In the genomic region with DNA sequence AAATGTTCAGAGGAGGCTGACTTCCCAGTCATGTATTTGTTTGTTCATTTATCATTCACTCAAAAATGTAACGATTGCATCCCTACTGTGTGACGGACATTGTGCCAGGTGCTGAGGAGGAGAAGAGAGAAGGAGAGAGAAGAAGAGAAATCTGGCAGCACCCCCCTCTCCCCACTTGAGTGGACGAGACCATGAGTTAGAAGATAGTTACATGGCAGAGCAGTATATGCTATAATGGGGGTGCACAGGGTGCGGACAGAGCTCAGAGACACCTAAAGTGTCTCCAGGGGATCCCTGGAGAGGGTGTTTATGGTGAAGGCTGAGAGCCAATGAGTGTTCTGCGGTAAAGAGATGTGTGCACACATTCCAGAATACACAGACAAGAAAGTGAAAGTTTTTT, we compare ENCODE assay signal across 37 cellular contexts. TPM values are rescaled to one million over a fixed set of nuclear protein-coding genes. Genes with fewer than 3 reads are reported as not detected.
"Had no signal": no experiment of that assay in that cellular context is flagged by ENCODE, and none has a peak within 500 bp of the region (broad histone marks: within the 10 kb centered on the region; RNA-seq: fewer than 3 reads in every experiment).

No MANE protein-coding gene starts in this region.

- H3K27me3 ChIP-seq: MG63 had no signal

- DNase-seq: Karpas-422, Kasumi-1, MG63, MM.1S, MV-4-11, NCI-H1048, NCI-H1092, NCI-H1092 treated with DMSO at 0.1 percent for 48 hours, NCI-H1105, NCI-H1105 treated with DMSO at 0.1 percent for 48 hours, NCI-H1417, NCI-H1417 treated with DMSO at 0.1 percent for 48 hours, NCI-H1436, NCI-H1436 treated with DMSO at 0.1 percent for 48 hours, NCI-H146, NCI-H1694, NCI-H1694 treated with DMSO at 0.1 percent for 48 hours, NCI-H187, NCI-H187 treated with DMSO at 0.1 percent for 48 hours, NCI-H1930, NCI-H2029, NCI-H2029 treated with DMSO at 0.1 percent for 48 hours, NCI-H2081, NCI-H2081 treated with DMSO at 0.1 percent for 48 hours, NCI-H2107, NCI-H2171, NCI-H2171 treated with DMSO at 0.1 percent for 48 hours, NCI-H2227 treated with DMSO at 0.1 percent for 48 hours, NCI-H226, NCI-H345, NCI-H446, NCI-H446 treated with DMSO at 0.1 percent for 48 hours, NCI-H510A, NCI-H510A treated with DMSO at 0.1 percent for 48 hours, NCI-H524 had no signal

- H3K4me3 ChIP-seq: MG63 had no signal

- H3K9me3 ChIP-seq: MG63 had no signal

- H3K36me3 ChIP-seq: MG63 had no signal

RNA-seq across cellular contexts. Expression of a gene that starts 6.6 kb away (rescaled TPM):
- total RNA-seq: LHCN-M2, MCF 10A had no signal
